In the genomic region with DNA sequence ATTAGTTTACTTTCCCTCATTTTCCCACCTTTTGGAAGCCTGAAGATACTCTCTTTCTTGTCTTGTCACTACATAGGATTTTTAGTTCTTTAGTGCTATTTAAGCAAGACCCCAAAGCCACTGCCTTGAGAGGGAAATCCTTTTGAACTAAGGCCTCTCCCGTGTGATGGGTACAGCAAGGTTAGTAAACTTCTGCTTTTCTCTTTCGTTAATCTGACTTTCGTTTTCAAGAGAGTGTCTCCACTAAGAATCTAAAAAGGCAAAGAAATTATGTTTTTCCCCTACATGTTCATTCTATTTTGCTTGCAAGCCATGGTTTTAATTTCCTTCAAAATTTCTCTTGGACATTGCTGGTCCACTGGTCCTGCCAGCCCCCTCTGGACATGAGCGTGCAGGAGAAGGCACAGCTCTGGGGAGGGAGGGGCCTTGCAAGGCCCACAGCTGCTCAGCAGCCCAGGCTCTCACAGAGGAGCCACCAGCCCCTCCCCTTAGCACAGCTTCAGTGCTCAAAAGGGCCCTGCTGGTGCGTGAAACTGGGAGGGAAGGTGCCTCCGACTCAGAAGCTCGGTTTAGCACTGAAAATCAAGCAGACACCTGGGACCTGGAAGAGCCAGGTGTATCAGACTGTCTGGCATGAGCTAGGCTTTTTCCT, we compare ENCODE assay signal across 8 cellular contexts.
DNase-seq lines count a peak whose midpoint lies in the region; ATAC-seq, FAIRE-seq and TF ChIP-seq lines count a peak whose summit lies in the region.

No MANE protein-coding gene starts in this region.

- POLR2A ChIA-PET in activated B cell treated with CpG ODN at 0.5 μM for 24 hours (lab: Charles Lee), result interaction anchor here (0.7 to 2.5 kb wide), 6 partner anchors 10 to 423 kb away, joined by 3 to 10 read pairs (median 4); a partner anchor contains a TSS

- TF ChIP-seq CTCF in GM13977 (IDR thresholded peaks at IDR 0.05; ENCODE audit: extremely low read depth, insufficient read depth, missing control alignments), result no peak
- no peak for TF ChIP-seq CTCF in activated B cell treated with CpG ODN at 0.5 μM for 24 hours (IDR thresholded peaks at IDR 0.05)

- DNase-seq in GM13977 (ENCODE audit: low spot score) (peak; percentile 76), activated B cell treated with CpG ODN at 0.5 μM for 24 hours (peak; percentile 55), NCI-H446 treated with DMSO at 0.1 percent for 48 hours (lab: John Stamatoyannopoulos, UW) (no peak), retina (no peak), HTR-8/SVneo (ENCODE audit: insufficient read length, low spot score) (no peak)
- DNase-seq in natural killer cell treated with Interleukin-12 subunit alpha and Interleukin-12 subunit beta and Interleukin-15 and Interleukin-18, amount 100 ng/mL, for 72 hours (ENCODE audit: low spot score), result no peak

- intact Hi-C loops in activated B cell treated with CpG ODN at 0.5 μM for 24 hours (cut with micrococcal nuclease), result loop anchor here (1.0 to 10.0 kb wide), 5 partner anchors 15 to 311 kb away; a partner anchor contains a TSS

- peaks cover 2% of the 10 kb centered on the region for H3K36me3 Mint-ChIP-seq in activated B cell treated with CpG ODN at 0.5 μM for 24 hours (ENCODE audit: low read depth)
- no peaks in the 10 kb centered on the region for H3K36me3 Mint-ChIP-seq in natural killer cell treated with Interleukin-12 subunit alpha and Interleukin-12 subunit beta and Interleukin-15 and Interleukin-18, amount 100 ng/mL, for 72 hours

- peak overlapping the region; percentile 90 for H3K4me3 Mint-ChIP-seq in activated B cell treated with CpG ODN at 0.5 μM for 24 hours
- peak overlapping the region; percentile 75 for H3K4me3 Mint-ChIP-seq in natural killer cell treated with Interleukin-12 subunit alpha and Interleukin-12 subunit beta and Interleukin-15 and Interleukin-18, amount 100 ng/mL, for 72 hours

- CTCF ChIA-PET in activated B cell treated with CpG ODN at 0.5 μM for 24 hours (lab: Charles Lee), result interaction anchor here (1.5 kb wide), 2 partner anchors 15 to 450 kb away, joined by 3 to 4 read pairs; no protein-coding TSS in a partner anchor

- H3K4me1 Mint-ChIP-seq in activated B cell treated with CpG ODN at 0.5 μM for 24 hours, result peaks cover 36% of the 10 kb centered on the region
- H3K4me1 Mint-ChIP-seq in natural killer cell treated with Interleukin-12 subunit alpha and Interleukin-12 subunit beta and Interleukin-15 and Interleukin-18, amount 100 ng/mL, for 72 hours (ENCODE audit: low read depth in 2 of 2), result peaks cover 6% of the 10 kb centered on the region in 2 donors

- H3K27me3 Mint-ChIP-seq in activated B cell treated with CpG ODN at 0.5 μM for 24 hours, result no peaks in the 10 kb centered on the region
- H3K27me3 Mint-ChIP-seq in natural killer cell treated with Interleukin-12 subunit alpha and Interleukin-12 subunit beta and Interleukin-15 and Interleukin-18, amount 100 ng/mL, for 72 hours, result peaks cover 0 to 5% of the 10 kb centered on the region in 2 donors

- peak; percentile 98 for ATAC-seq in GM21367 (IDR thresholded peaks at IDR 0.05; ENCODE audit: unreplicated experiment)
- ATAC-seq in HG03469 (IDR thresholded peaks at IDR 0.05; ENCODE audit: unreplicated experiment), result peak; percentile 86
- ATAC-seq in activated B cell treated with CpG ODN at 0.5 μM for 24 hours (ENCODE audit: low read depth), result peak; percentile 99
- ATAC-seq in natural killer cell treated with Interleukin-12 subunit alpha and Interleukin-12 subunit beta and Interleukin-15 and Interleukin-18, amount 100 ng/mL, for 72 hours, result peak; percentile 71 to 77

- H3K9me3 Mint-ChIP-seq in activated B cell treated with CpG ODN at 0.5 μM for 24 hours, result no peaks in the 10 kb centered on the region
- no peaks in the 10 kb centered on the region for H3K9me3 Mint-ChIP-seq in natural killer cell treated with Interleukin-12 subunit alpha and Interleukin-12 subunit beta and Interleukin-15 and Interleukin-18, amount 100 ng/mL, for 72 hours

- no peak for FAIRE-seq in HTR-8/SVneo (lab: Jason Lieb, UNC)

- peak overlapping the region; percentile 97 for H3K27ac Mint-ChIP-seq in activated B cell treated with CpG ODN at 0.5 μM for 24 hours
- H3K27ac Mint-ChIP-seq in natural killer cell treated with Interleukin-12 subunit alpha and Interleukin-12 subunit beta and Interleukin-15 and Interleukin-18, amount 100 ng/mL, for 72 hours, result no peak overlapping the region

- in situ Hi-C loops in GM13977 (cut with MboI; ENCODE audit: low pct_unique_long_range_greater_than_20kb, low sequenced_read_pairs, unreplicated experiment), result no loop called here

Comparison
In these comparisons a context has a peak if more than half of its experiments do, and no peak if none do; other contexts are left out.
1. DNase-seq: peak in GM13977 (single experiment) and activated B cell treated with CpG ODN at 0.5 μM for 24 hours (single experiment); none in natural killer cell treated with Interleukin-12 subunit alpha and Interleukin-12 subunit beta and Interleukin-15 and Interleukin-18, amount 100 ng/mL, for 72 hours (single experiment), NCI-H446 treated with DMSO at 0.1 percent for 48 hours (single experiment), retina (single experiment) and HTR-8/SVneo (single experiment).
2. Peak in every context shown above with its lines, with median percentiles within 50 percentile points of each other: ATAC-seq.